In the genomic region with DNA sequence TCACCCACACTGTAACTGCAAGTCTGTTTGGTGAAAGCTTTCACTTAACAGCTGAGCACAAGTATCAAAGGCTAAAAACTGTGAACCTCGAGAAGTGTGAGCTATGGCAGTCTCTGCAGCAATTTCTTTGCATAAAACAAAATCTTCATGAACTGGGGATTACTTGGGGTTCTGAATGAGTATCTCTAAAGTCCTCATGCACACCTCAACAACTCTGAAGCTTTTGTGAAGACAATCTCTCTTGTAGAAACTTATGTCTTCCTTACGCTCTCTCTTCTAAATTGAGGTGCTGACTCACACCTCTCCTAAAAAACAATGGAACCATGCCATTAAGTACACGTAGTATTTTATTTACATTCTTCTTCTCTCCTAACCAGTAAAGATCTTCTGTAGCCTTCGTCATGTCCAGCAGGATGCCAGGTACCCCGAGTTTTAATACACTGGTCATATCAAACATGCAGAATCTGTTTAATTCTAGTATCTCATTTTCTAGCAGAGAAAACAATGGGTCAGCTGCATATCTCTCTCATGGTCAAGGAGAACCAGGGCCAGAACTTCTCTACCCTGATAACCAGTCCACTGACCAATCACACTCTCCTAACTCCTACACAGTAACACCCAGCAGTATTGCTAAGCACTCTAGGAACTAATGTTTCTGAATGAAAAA, we compare ENCODE assay signal across 13 cellular contexts.
A peak's percentile ranks its signal among the peaks of the same experiment; 100 is the strongest.
DNase-seq lines count a peak whose midpoint lies in the region; ATAC-seq and TF ChIP-seq lines count a peak whose summit lies in the region.
"Had no signal": no experiment of that assay in that cellular context is flagged by ENCODE, and none has a peak within 500 bp of the region (broad histone marks: within the 10 kb centered on the region; RNA-seq: fewer than 3 reads in every experiment).

No MANE protein-coding gene starts in this region.

- no peak for TF ChIP-seq CTCF in GM13977 (IDR thresholded peaks at IDR 0.05; ENCODE audit: extremely low read depth, insufficient read depth, missing control alignments)

- DNase-seq in Daoy (ENCODE audit: low read depth) (peak; percentile 57), OCI-M1 (lab: John Stamatoyannopoulos, UW) (peak; percentile 49), GM13977 (ENCODE audit: low spot score) (no peak)
- DNase-seq: activated CD8-positive, alpha-beta memory T cell treated with anti-CD3 and anti-CD28 coated beads, Interleukin-2, amount 50 U/mL, for 4 hours; COR-L47; cortex of kidney; substantia nigra; T-helper 2 cell had no signal

- peak overlapping the region; percentile 3 for H3K27ac ChIP-seq in muscle layer of colon (ENCODE audit: low read depth, low read length)

- no peak overlapping the region for H3K9ac ChIP-seq in endocrine pancreas (ENCODE audit: control insufficient read depth, insufficient read depth, low read length)
- H3K9ac ChIP-seq in muscle layer of colon (ENCODE audit: low read length): no peak overlapping the region

- no peaks in the 10 kb centered on the region for H3K36me3 ChIP-seq in endocrine pancreas (ENCODE audit: control insufficient read depth, insufficient read depth, low read length)
- H3K36me3 ChIP-seq in muscle layer of colon (ENCODE audit: insufficient read depth, low read length): peaks cover 25% of the 10 kb centered on the region

- peak overlapping the region; percentile 40 for H3K4me3 ChIP-seq in endocrine pancreas (ENCODE audit: control insufficient read depth, insufficient read depth, low read length)
- no peak overlapping the region for H3K4me3 ChIP-seq in muscle layer of colon (ENCODE audit: low read depth in 1 of 2, low read length in 2 of 2)

- peaks cover 25% of the 10 kb centered on the region for H3K4me1 ChIP-seq in endocrine pancreas (ENCODE audit: control insufficient read depth, insufficient read depth, low read length)
- H3K4me1 ChIP-seq in muscle layer of colon (ENCODE audit: insufficient read depth, low read length): peaks cover 16% of the 10 kb centered on the region

- H3K9me3 ChIP-seq in endocrine pancreas (ENCODE audit: control insufficient read depth, low read length) (no peaks in the 10 kb centered on the region), muscle layer of colon (ENCODE audit: low read length) (no peaks in the 10 kb centered on the region)

- H3K27me3 ChIP-seq in endocrine pancreas (ENCODE audit: control insufficient read depth, insufficient read depth, low read length) (no peaks in the 10 kb centered on the region), muscle layer of colon (ENCODE audit: control insufficient read depth in 1 of 2, insufficient read depth in 2 of 2, low read length in 2 of 2) (no peaks in the 10 kb centered on the region)

- in situ Hi-C loops in GM13977 (cut with MboI; ENCODE audit: low pct_unique_long_range_greater_than_20kb, low sequenced_read_pairs, unreplicated experiment): no loop called here

- ATAC-seq in HG02623 (IDR thresholded peaks at IDR 0.05; ENCODE audit: unreplicated experiment): no peak
- ATAC-seq in HG03139 (IDR thresholded peaks at IDR 0.05; ENCODE audit: unreplicated experiment): no peak
- no peak for ATAC-seq in GM18870 (IDR thresholded peaks at IDR 0.05; ENCODE audit: unreplicated experiment)
